ENCODE assay signal across 26 cellular contexts in genomic region chr16:78237856-78238255, GRCh38.
"Had no signal": no experiment of that assay in that cellular context is flagged by ENCODE, and none has a peak within 500 bp of the region (broad histone marks: within the 10 kb centered on the region; RNA-seq: fewer than 3 reads in every experiment).

No MANE protein-coding gene starts in this region.

- H3K27ac ChIP-seq: coronary artery, esophagus muscularis mucosa, foreskin keratinocyte, gastroesophageal sphincter, hepatocyte, ovary, sigmoid colon, thoracic aorta, tibial nerve, upper lobe of right lung, uterus had no signal

- H3K4me1 Mint-ChIP-seq: stimulated activated effector memory CD8-positive, alpha-beta T cell treated with anti-CD3 and anti-CD28 coated beads, Interleukin-12 subunit alpha, Interleukin-12 subunit beta, amount 100 ng/mL, for 72 hours had no signal

- H3K9me3 Mint-ChIP-seq: naive thymus-derived CD4-positive, alpha-beta T cell; nephron; stimulated activated effector memory CD8-positive, alpha-beta T cell treated with anti-CD3 and anti-CD28 coated beads, Interleukin-12 subunit alpha, Interleukin-12 subunit beta, amount 100 ng/mL, for 72 hours had no signal

- DNase-seq: dermis blood vessel endothelial cell; effector memory CD4-positive, alpha-beta T cell; kidney; mesendoderm; midbrain; naive thymus-derived CD4-positive, alpha-beta T cell; occipital lobe; posterior cingulate gyrus; retina; sigmoid colon; stimulated activated CD4-positive, alpha-beta T cell treated with anti-CD3 and anti-CD28 coated beads, Interleukin-2, amount 100 ng/mL, for 24 hours; stimulated activated CD4-positive, alpha-beta T cell treated with anti-CD3 and anti-CD28 coated beads, Interleukin-4, amount 100 ng/mL, for 24 hours; stimulated activated naive CD4-positive, alpha-beta T cell treated with Interleukin-2 at 50 U/mL for 16 hours; upper lobe of right lung; uterus had no signal

- H3K4me3 Mint-ChIP-seq: naive thymus-derived CD4-positive, alpha-beta T cell; nephron; stimulated activated effector memory CD8-positive, alpha-beta T cell treated with anti-CD3 and anti-CD28 coated beads, Interleukin-12 subunit alpha, Interleukin-12 subunit beta, amount 100 ng/mL, for 72 hours had no signal

- H3K27ac Mint-ChIP-seq: stimulated activated effector memory CD8-positive, alpha-beta T cell treated with anti-CD3 and anti-CD28 coated beads, Interleukin-12 subunit alpha, Interleukin-12 subunit beta, amount 100 ng/mL, for 72 hours had no signal

- H3K4me3 ChIP-seq: coronary artery, esophagus muscularis mucosa, gastroesophageal sphincter, heart left ventricle, hepatocyte, ovary, sigmoid colon, thoracic aorta, tibial nerve, upper lobe of right lung, uterus had no signal

- ATAC-seq: naive thymus-derived CD4-positive, alpha-beta T cell; stimulated activated effector memory CD8-positive, alpha-beta T cell treated with anti-CD3 and anti-CD28 coated beads, Interleukin-12 subunit alpha, Interleukin-12 subunit beta, amount 100 ng/mL, for 72 hours had no signal

- H3K4me1 ChIP-seq: upper lobe of right lung, uterus had no signal

- H3K9me3 ChIP-seq: esophagus muscularis mucosa, gastroesophageal sphincter, heart left ventricle, ovary, sigmoid colon, thoracic aorta, tibial nerve, upper lobe of right lung, uterus had no signal

- H3K27me3 Mint-ChIP-seq: naive thymus-derived CD4-positive, alpha-beta T cell had no signal

- H3K36me3 ChIP-seq: esophagus muscularis mucosa, gastroesophageal sphincter, heart left ventricle, ovary, sigmoid colon, thoracic aorta, tibial nerve, upper lobe of right lung, uterus had no signal

- H3K27me3 ChIP-seq: esophagus muscularis mucosa, foreskin keratinocyte, gastroesophageal sphincter, heart left ventricle, hepatocyte, ovary, sigmoid colon, tibial nerve, upper lobe of right lung, uterus had no signal
